14 cellular contexts compared by ENCODE assay signal in the genomic region with DNA sequence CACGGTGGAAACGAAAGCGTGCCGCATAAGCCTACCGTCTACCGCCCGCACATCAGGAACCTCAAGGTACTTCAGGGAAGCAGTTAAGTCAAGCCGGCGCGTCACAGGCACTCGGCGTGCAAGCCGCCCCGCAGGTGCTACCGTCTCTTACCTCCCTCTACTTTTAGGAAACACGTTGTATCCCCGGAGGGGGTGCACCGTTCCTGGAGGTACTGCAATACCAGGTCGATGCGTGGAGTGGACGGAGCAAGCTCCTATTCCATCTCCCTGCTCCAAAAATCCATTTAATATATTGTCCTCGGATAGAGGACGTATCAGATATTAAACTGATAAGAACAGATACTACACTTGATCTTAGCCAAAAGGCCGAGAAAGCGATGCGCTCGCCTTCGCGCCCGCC. TPM values are rescaled to one million over a fixed set of nuclear protein-coding genes. Genes with fewer than 3 reads are reported as not detected.
"Had no signal": no experiment of that assay in that cellular context is flagged by ENCODE, and none has a peak within 500 bp of the region (broad histone marks: within the 10 kb centered on the region; RNA-seq: fewer than 3 reads in every experiment).

No MANE protein-coding gene starts in this region.

RNA-seq across cellular contexts. Expression of gene RNU2-1, which starts 39.1 kb away (rescaled TPM):
- total RNA-seq: cardiac muscle cell, hepatocyte, kidney epithelial cell, occipital lobe, thoracic aorta, vagina had no signal
- polyA plus RNA-seq: cardiac muscle cell, esophagus, hepatocyte, immature natural killer cell, lung had no signal

RNA-seq across cellular contexts. Expression of gene CCDC200, which starts 44.5 kb away (rescaled TPM):
- total RNA-seq: activated CD4-positive, alpha-beta T cell treated with anti-CD3 and anti-CD28 coated beads, Interleukin-2, amount 10 ng/mL, durations not matched to agents 7 days and 5 days; chondrocyte; hepatocyte; kidney epithelial cell; mesothelial cell of epicardium; neural crest cell; occipital lobe; right lobe of liver; thoracic aorta; vagina had no signal
- polyA plus RNA-seq: esophagus had no signal
